Comparison of ENCODE assay signal across 1 cellular context in the genomic region with DNA sequence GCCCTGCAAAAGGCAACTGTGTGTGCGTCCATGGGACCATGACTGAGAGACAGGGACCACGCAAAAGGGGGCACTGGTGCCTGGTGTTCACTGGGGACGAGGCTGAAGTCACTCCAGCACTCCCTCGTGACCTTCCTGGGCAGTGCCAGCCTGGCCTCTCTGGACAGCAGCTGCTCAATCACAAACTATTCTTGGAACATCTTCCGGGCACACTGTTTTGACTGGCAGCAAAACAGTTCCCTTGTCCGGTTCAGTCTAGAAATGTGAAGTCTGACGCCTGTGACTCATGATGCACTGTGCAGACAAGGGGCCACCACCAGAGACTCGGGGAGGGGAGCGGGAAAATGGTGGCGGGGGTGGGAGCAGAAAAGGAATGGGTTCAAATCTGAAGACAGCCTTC.
TF ChIP-seq lines count a peak whose summit lies in the region.

No MANE protein-coding gene starts in this region.

TF ChIP-seq in SK-N-SH, 30 proteins besides CTCF, POLR2A, EP300 and RAD21 (continued from another document):
- TF ChIP-seq, protein P1, sequence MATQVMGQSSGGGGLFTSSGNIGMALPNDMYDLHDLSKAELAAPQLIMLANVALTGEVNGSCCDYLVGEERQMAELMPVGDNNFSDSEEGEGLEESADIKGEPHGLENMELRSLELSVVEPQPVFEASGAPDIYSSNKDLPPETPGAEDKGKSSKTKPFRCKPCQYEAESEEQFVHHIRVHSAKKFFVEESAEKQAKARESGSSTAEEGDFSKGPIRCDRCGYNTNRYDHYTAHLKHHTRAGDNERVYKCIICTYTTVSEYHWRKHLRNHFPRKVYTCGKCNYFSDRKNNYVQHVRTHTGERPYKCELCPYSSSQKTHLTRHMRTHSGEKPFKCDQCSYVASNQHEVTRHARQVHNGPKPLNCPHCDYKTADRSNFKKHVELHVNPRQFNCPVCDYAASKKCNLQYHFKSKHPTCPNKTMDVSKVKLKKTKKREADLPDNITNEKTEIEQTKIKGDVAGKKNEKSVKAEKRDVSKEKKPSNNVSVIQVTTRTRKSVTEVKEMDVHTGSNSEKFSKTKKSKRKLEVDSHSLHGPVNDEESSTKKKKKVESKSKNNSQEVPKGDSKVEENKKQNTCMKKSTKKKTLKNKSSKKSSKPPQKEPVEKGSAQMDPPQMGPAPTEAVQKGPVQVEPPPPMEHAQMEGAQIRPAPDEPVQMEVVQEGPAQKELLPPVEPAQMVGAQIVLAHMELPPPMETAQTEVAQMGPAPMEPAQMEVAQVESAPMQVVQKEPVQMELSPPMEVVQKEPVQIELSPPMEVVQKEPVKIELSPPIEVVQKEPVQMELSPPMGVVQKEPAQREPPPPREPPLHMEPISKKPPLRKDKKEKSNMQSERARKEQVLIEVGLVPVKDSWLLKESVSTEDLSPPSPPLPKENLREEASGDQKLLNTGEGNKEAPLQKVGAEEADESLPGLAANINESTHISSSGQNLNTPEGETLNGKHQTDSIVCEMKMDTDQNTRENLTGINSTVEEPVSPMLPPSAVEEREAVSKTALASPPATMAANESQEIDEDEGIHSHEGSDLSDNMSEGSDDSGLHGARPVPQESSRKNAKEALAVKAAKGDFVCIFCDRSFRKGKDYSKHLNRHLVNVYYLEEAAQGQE (IDR thresholded peaks at IDR 0.05; ENCODE audit: low read depth, low read length) = no peak
- TF ChIP-seq, protein P2, sequence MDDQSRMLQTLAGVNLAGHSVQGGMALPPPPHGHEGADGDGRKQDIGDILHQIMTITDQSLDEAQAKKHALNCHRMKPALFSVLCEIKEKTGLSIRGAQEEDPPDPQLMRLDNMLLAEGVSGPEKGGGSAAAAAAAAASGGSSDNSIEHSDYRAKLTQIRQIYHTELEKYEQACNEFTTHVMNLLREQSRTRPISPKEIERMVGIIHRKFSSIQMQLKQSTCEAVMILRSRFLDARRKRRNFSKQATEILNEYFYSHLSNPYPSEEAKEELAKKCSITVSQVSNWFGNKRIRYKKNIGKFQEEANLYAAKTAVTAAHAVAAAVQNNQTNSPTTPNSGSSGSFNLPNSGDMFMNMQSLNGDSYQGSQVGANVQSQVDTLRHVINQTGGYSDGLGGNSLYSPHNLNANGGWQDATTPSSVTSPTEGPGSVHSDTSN (IDR thresholded peaks at IDR 0.05) = peak; percentile 83
- TF ChIP-seq TCF12 (IDR thresholded peaks at IDR 0.05) = peak; percentile 32; the same call in 1 of the 2 replicates
- no peak for TF ChIP-seq ELF1 (IDR thresholded peaks at IDR 0.05)
- peak; percentile 41; the same call in 1 of the 2 replicates for TF ChIP-seq FOSL2 (IDR thresholded peaks at IDR 0.05; ENCODE audit: borderline replicate concordance, low read depth)
